In the genomic region with DNA sequence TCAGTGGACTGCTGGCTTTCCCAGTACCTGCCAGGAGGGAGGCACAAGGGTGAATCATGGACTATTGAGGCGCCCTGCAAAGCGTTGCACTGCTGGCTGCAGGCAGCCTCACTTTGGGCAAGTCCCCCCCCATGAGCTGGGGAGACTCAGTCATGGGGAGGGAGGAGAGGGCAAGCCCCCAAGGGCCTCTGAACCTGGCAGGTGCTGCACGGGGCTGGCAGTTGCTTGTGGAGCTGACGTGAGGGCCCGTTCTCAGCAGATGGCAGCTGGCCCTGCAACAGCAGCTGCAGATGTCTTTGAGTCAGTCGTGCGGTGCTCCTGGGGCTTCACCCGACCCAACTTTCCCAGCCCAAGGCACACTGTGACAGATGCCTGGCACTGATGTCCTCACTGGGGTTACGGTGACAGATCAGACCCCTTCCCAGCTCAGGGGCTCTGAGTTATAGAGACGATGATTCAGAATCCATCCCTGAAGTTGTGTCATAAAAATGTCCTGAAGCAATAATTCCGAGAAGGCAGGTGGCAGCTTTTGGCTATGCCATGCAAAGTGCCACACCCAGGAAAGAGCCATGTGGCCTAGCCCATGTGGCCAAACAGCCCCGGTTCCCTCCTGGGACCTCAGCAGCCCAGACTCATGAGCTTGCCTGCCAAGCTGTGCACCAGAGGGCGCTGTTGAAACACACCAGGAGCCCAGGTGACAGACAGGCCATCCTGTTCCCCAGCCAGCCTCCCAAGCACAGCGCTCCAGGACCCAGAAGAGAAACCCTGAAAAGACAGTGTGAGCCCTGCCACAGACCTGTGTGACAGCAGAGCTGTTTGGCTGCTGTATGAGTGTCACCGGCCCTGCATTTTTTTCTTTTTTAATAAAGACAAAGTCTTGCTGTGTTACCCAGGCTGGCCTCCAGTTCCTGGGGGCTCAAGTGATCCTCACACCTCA, we compare ENCODE assay signal across 8 cellular contexts. TPM values are rescaled to one million over a fixed set of nuclear protein-coding genes. Genes with fewer than 3 reads are reported as not detected.
DNase-seq lines count a peak whose midpoint lies in the region; ATAC-seq, FAIRE-seq and TF ChIP-seq lines count a peak whose summit lies in the region.

No MANE protein-coding gene starts in this region.

- FAIRE-seq in pancreas (lab: Jason Lieb, UNC) = no peak

- DNase-seq in DMS114 treated with DMSO at 0.1 percent for 48 hours (lab: John Stamatoyannopoulos, UW; ENCODE audit: unreplicated experiment) (peak; percentile 8), MG63 (peak; percentile 81), SHP77 treated with DMSO at 0.1 percent for 48 hours (lab: John Stamatoyannopoulos, UW) (peak; percentile 85), pancreas (peak; percentile 84 to 95 (median 93)), thoracic aorta (ENCODE audit: low spot score) (peak; percentile 88)
- DNase-seq in activated effector memory CD4-positive, alpha-beta T cell treated with anti-CD3 and anti-CD28 coated beads, Interleukin-2, amount 50 U/mL, for 16 hours = peak; percentile 94

- TF ChIP-seq POLR2A in gastroesophageal sphincter (IDR thresholded peaks at IDR 0.05) = no peak

- TF ChIP-seq CTCF in gastroesophageal sphincter (IDR thresholded peaks at IDR 0.05) (peak in 3 of 4 experiments; percentile 86 to 92 (median 91)), pancreas (IDR thresholded peaks at IDR 0.05) (peak; percentile 77 to 84 (median 82)), thoracic aorta (IDR thresholded peaks at IDR 0.05) (peak; percentile 84)

- ATAC-seq in GM21529 (IDR thresholded peaks at IDR 0.05; ENCODE audit: unreplicated experiment) (peak; percentile 77), gastroesophageal sphincter (peak; percentile 93), pancreas (peak; percentile 97 to 98 (median 97)), thoracic aorta (ENCODE audit: insufficient number of reproducible peaks, low FRiP score, low read depth) (peak; percentile 74)

- H3K4me1 ChIP-seq in gastroesophageal sphincter = peaks cover 0 to 19% (median 0%) of the 10 kb centered on the region in 3 donors
- peaks cover 0 to 2% (median 0%) of the 10 kb centered on the region in 3 donors for H3K4me1 ChIP-seq in pancreas
- H3K4me1 ChIP-seq in thoracic aorta (ENCODE audit: control insufficient read depth in 1 of 2, low read depth in 2 of 2) = peaks cover 0 to 20% of the 10 kb centered on the region in 2 donors

- no peaks in the 10 kb centered on the region for H3K9me3 ChIP-seq in MG63
- no peaks in the 10 kb centered on the region for H3K9me3 ChIP-seq in gastroesophageal sphincter
- H3K9me3 ChIP-seq in pancreas = no peaks in the 10 kb centered on the region
- H3K9me3 ChIP-seq in thoracic aorta = no peaks in the 10 kb centered on the region

- intact Hi-C loops in pancreas (cut with DNase I) = loop anchor here in 1 of 3 donors (5.0 to 10.0 kb wide), 2 partner anchors 97 to 169 kb away; no protein-coding TSS in a partner anchor

- WGBS in gastroesophageal sphincter (ENCODE audit: low coverage in 1 of 2), 2 donors = 26 to 71% methylated on average over 1 to 3 of the region's 15 CpGs
- WGBS in pancreas, 2 donors = 51 to 55% methylated on average over 15 of the region's 15 CpGs

- TF ChIP-seq EP300 in gastroesophageal sphincter (IDR thresholded peaks at IDR 0.05) = no peak

- no peaks in the 10 kb centered on the region for H3K27me3 ChIP-seq in MG63
- H3K27me3 ChIP-seq in gastroesophageal sphincter = no peaks in the 10 kb centered on the region
- H3K27me3 ChIP-seq in pancreas = no peaks in the 10 kb centered on the region
- no peaks in the 10 kb centered on the region for H3K27me3 ChIP-seq in thoracic aorta (replicated peaks; ENCODE audit: insufficient read depth)

- H3K27ac ChIP-seq in gastroesophageal sphincter (peak overlapping the region in 3 of 4 donors; percentile 19 to 48 (median 28)), pancreas (peak overlapping the region in 1 of 4 donors; percentile 22), thoracic aorta (peak overlapping the region; percentile 61 to 67)

- H3K4me3 ChIP-seq in MG63 = no peak overlapping the region
- no peak overlapping the region for H3K4me3 ChIP-seq in gastroesophageal sphincter
- H3K4me3 ChIP-seq in pancreas = no peak overlapping the region
- no peak overlapping the region for H3K4me3 ChIP-seq in thoracic aorta

- H3K36me3 ChIP-seq in MG63 (peaks cover 97% of the 10 kb centered on the region), gastroesophageal sphincter (peaks cover 0 to 100% of the 10 kb centered on the region in 2 donors), pancreas (peaks cover 0 to 44% (median 11%) of the 10 kb centered on the region in 3 donors), thoracic aorta (peaks cover 42% of the 10 kb centered on the region)

RNA-seq across cellular contexts. Expression of a gene that starts 53.6 kb away (rescaled TPM):
- total RNA-seq in MG63 (2014; rRNA removed; shearing (Covaris generic); ENCODE audit: low replicate concordance) = 23.5 and 32.0 TPM in 2 replicates
- 10 to 100 TPM; 14.9 to 68.1 (median 32.6) TPM for total RNA-seq in gastroesophageal sphincter
- 10 to 100 TPM in 5 of 6 donors, 1 to 10 TPM in 1; 8.9 to 43.4 (median 26.5) TPM for total RNA-seq in pancreas
- polyA plus RNA-seq in pancreas = 10 to 100 TPM; 24.7 to 41.2 TPM
- total RNA-seq in thoracic aorta = 100 to 1,000 TPM in 1 of 2 donors, 10 to 100 TPM in 1; 39.8 to 108 TPM

Comparison
In these comparisons a context has a peak if more than half of its experiments do, and no peak if none do; other contexts are left out.
1. DNase-seq: peak in every context shown above with its lines; median percentile 94 in activated effector memory CD4-positive, alpha-beta T cell treated with anti-CD3 and anti-CD28 coated beads, Interleukin-2, amount 50 U/mL, for 16 hours; 93 in pancreas; 88 in thoracic aorta; 85 in SHP77 treated with DMSO at 0.1 percent for 48 hours; 81 in MG63; 8 in DMS114 treated with DMSO at 0.1 percent for 48 hours.